ENCODE assay signal across 24 cellular contexts in genomic region chr12:3935078-3935477, GRCh38.
DNase-seq lines count a peak whose midpoint lies in the region; ATAC-seq, FAIRE-seq and TF ChIP-seq lines count a peak whose summit lies in the region.
"Had no signal": no experiment of that assay in that cellular context is flagged by ENCODE, and none has a peak within 500 bp of the region (broad histone marks: within the 10 kb centered on the region; RNA-seq: fewer than 3 reads in every experiment).

No MANE protein-coding gene starts in this region.

- 12% methylated on average over 5 of the region's 5 CpGs for WGBS in GM12878 (ENCODE audit: insufficient coverage, insufficient replicate concordance, low lambda C conversion rate, missing lambda C conversion rate)
- WGBS in suprapubic skin, result 73% methylated on average over 5 of the region's 5 CpGs

- no peak for TF ChIP-seq CTCF in GM12878 (IDR thresholded peaks at IDR 0.05 in 2 of 3, conservative IDR thresholded peaks at IDR 0.05 in 1 of 3; ENCODE audit: control insufficient read depth in 2 of 3, extremely low read depth in 1 of 3, insufficient read depth in 1 of 3, low read depth in 3 of 3, low read length in 3 of 3)
- TF ChIP-seq CTCF in suprapubic skin (IDR thresholded peaks at IDR 0.05), result no peak

- peaks cover 40% of the 10 kb centered on the region for H3K4me1 Mint-ChIP-seq in stimulated activated naive CD8-positive, alpha-beta T cell treated with anti-CD3 and anti-CD28 coated beads, Interleukin-15, Interleukin-2, amounts not matched to agents 100 ng/mL and 50 ng/mL, for 24 hours (ENCODE audit: low read depth)
- H3K4me1 Mint-ChIP-seq in T-helper 1 cell treated with Interleukin-12 subunit alpha and Interleukin-12 subunit beta and Interleukin-4 antibody, amounts not matched to agents 30 μg/mL and 1 μg/mL, for 36 hours (ENCODE audit: low read depth), result peaks cover 33% of the 10 kb centered on the region

- H3K9ac ChIP-seq in GM12878 (ENCODE audit: control insufficient read depth, insufficient read depth, low read length), result no peak overlapping the region
- H3K9ac ChIP-seq: neural progenitor cell had no signal

- SMC1A ChIA-PET in GM12878 (lab: Charles Lee; ENCODE audit: uncharacterized antibody, unreplicated experiment), result no interaction called here

- H3K9me3 ChIP-seq in GM12878 (replicated peaks; ENCODE audit: control insufficient read depth, insufficient read depth, low read length), result no peaks in the 10 kb centered on the region
- H3K9me3 ChIP-seq in suprapubic skin, result no peaks in the 10 kb centered on the region
- H3K9me3 ChIP-seq: colonic mucosa, gastroesophageal sphincter had no signal

- H3K27ac ChIP-seq in GM12878 (ENCODE audit: control insufficient read depth, insufficient read depth) (no peak overlapping the region), suprapubic skin (no peak overlapping the region)
- H3K27ac ChIP-seq: colonic mucosa, gastroesophageal sphincter, neural progenitor cell had no signal

- intact Hi-C loops in GM12878 (cut with micrococcal nuclease; ENCODE audit: unreplicated experiment), result no loop called here

- H2AFZ ChIP-seq in GM12878 (ENCODE audit: control insufficient read depth, low read depth, low read length), result no peak overlapping the region
- H2AFZ ChIP-seq: neural progenitor cell had no signal

- H3K4me1 ChIP-seq in GM12878 (ENCODE audit: control insufficient read depth, insufficient read depth, low read length) (no peaks in the 10 kb centered on the region), suprapubic skin (peaks cover 4% of the 10 kb centered on the region)
- H3K4me1 ChIP-seq: colonic mucosa, gastroesophageal sphincter had no signal

- FAIRE-seq in GM12878 (lab: Jason Lieb, UNC) (no peak), HTR-8/SVneo (lab: Jason Lieb, UNC) (no peak)
- FAIRE-seq: GM12891, GM19239, urothelium cell line had no signal

- POLR2A ChIA-PET in GM12878 (lab: Charles Lee), result no interaction called here

- BruUV-seq in GM12878 (replicated peaks; lab: Mats Ljungman, UMichigan), result no TSS peak

- H3K4me3 ChIP-seq in GM12878 (no peak overlapping the region), suprapubic skin (no peak overlapping the region)
- H3K4me3 ChIP-seq: colonic mucosa, gastroesophageal sphincter, neural progenitor cell had no signal

- H3K4me2 ChIP-seq in GM12878 (ENCODE audit: control insufficient read depth, insufficient read depth), result no peak overlapping the region
- H3K4me2 ChIP-seq: neural progenitor cell had no signal

- TF ChIP-seq POLR2A in GM12878 (IDR thresholded peaks at IDR 0.05; ENCODE audit: low read depth, low read length), result no peak
- TF ChIP-seq POLR2A in suprapubic skin (IDR thresholded peaks at IDR 0.05), result no peak

- H3K27me3 ChIP-seq in GM12878 (replicated peaks in 1 of 2; ENCODE audit: control insufficient read depth in 2 of 2, insufficient read depth in 2 of 2, low read length in 1 of 2), result peaks cover 5 to 6% of the 10 kb centered on the region in 2 experiments; a peak in 3 of 4 replicates
- peaks cover 25% of the 10 kb centered on the region for H3K27me3 ChIP-seq in suprapubic skin
- H3K27me3 ChIP-seq: colonic mucosa, neural progenitor cell had no signal

- H3K27ac Mint-ChIP-seq in stimulated activated naive CD8-positive, alpha-beta T cell treated with anti-CD3 and anti-CD28 coated beads, Interleukin-15, Interleukin-2, amounts not matched to agents 100 ng/mL and 50 ng/mL, for 24 hours, result no peak overlapping the region
- H3K27ac Mint-ChIP-seq in T-helper 1 cell treated with Interleukin-12 subunit alpha and Interleukin-12 subunit beta and Interleukin-4 antibody, amounts not matched to agents 30 μg/mL and 1 μg/mL, for 36 hours, result peak overlapping the region; percentile 49
- H3K27ac Mint-ChIP-seq: neural progenitor cell, progenitor cell of endocrine pancreas had no signal

- no peak for DNase-seq in stimulated activated naive CD8-positive, alpha-beta T cell treated with anti-CD3 and anti-CD28 coated beads, Interleukin-15, Interleukin-2, amounts not matched to agents 100 U/mL and 50 U/mL, for 24 hours
- DNase-seq in GM12878 (ENCODE audit: low read depth, low spot score) (no peak), suprapubic skin (ENCODE audit: low spot score in 2 of 2) (no peak), NCI-H2227 (lab: John Stamatoyannopoulos, UW; ENCODE audit: unreplicated experiment) (no peak), HTR-8/SVneo (ENCODE audit: insufficient read length, low spot score) (no peak)
- DNase-seq: activated CD4-positive, alpha-beta T cell treated with anti-CD3 and anti-CD28 coated beads for 1 hour; colonic mucosa; islet precursor cell; Kasumi-1; midbrain; NCI-H1048; NCI-H187 treated with DMSO at 0.1 percent for 48 hours; NCI-H69; PC-3; SHP77; SW 1271 had no signal

- no peaks in the 10 kb centered on the region for H3K79me2 ChIP-seq in GM12878 (ENCODE audit: control insufficient read depth, insufficient read depth, low read length)

- H3K36me3 Mint-ChIP-seq in stimulated activated naive CD8-positive, alpha-beta T cell treated with anti-CD3 and anti-CD28 coated beads, Interleukin-15, Interleukin-2, amounts not matched to agents 100 ng/mL and 50 ng/mL, for 24 hours (ENCODE audit: low read depth), result no peaks in the 10 kb centered on the region
- H3K36me3 Mint-ChIP-seq in T-helper 1 cell treated with Interleukin-12 subunit alpha and Interleukin-12 subunit beta and Interleukin-4 antibody, amounts not matched to agents 30 μg/mL and 1 μg/mL, for 36 hours (ENCODE audit: low read depth), result no peaks in the 10 kb centered on the region
- H3K36me3 Mint-ChIP-seq: neural progenitor cell had no signal

- TF ChIP-seq EP300 in GM12878 (IDR thresholded peaks at IDR 0.05; ENCODE audit: borderline replicate concordance in 1 of 2, control insufficient read depth in 1 of 2, low read depth in 2 of 2, low read length in 2 of 2), result no peak
- no peak for TF ChIP-seq EP300 in suprapubic skin (IDR thresholded peaks at IDR 0.05)

- no peaks in the 10 kb centered on the region for H4K20me1 ChIP-seq in GM12878 (ENCODE audit: control insufficient read depth, insufficient read depth)

- H3K36me3 ChIP-seq in GM12878 (ENCODE audit: control insufficient read depth in 2 of 2, insufficient read depth in 2 of 2, low read length in 1 of 2) (no peaks in the 10 kb centered on the region), suprapubic skin (no peaks in the 10 kb centered on the region)
- H3K36me3 ChIP-seq: colonic mucosa, gastroesophageal sphincter, neural progenitor cell had no signal

- CTCF ChIA-PET in GM12878 (lab: Yijun Ruan, JAX), result interaction anchor here (1.2 kb wide), 1 partner anchor 635 kb away, joined by 3 read pairs; no protein-coding TSS in a partner anchor

- H3K27me3 Mint-ChIP-seq in stimulated activated naive CD8-positive, alpha-beta T cell treated with anti-CD3 and anti-CD28 coated beads, Interleukin-15, Interleukin-2, amounts not matched to agents 100 ng/mL and 50 ng/mL, for 24 hours, result peaks cover 6% of the 10 kb centered on the region
- H3K27me3 Mint-ChIP-seq in T-helper 1 cell treated with Interleukin-12 subunit alpha and Interleukin-12 subunit beta and Interleukin-4 antibody, amounts not matched to agents 30 μg/mL and 1 μg/mL, for 36 hours (ENCODE audit: low read depth), result peaks cover 6% of the 10 kb centered on the region

- no peak for ATAC-seq in stimulated activated naive CD8-positive, alpha-beta T cell treated with anti-CD3 and anti-CD28 coated beads, Interleukin-15, Interleukin-2, amounts not matched to agents 100 U/mL and 50 U/mL, for 24 hours
- no peak for ATAC-seq in GM12878
- ATAC-seq: gastroesophageal sphincter, PC-3 had no signal

- H3K4me3 Mint-ChIP-seq in stimulated activated naive CD8-positive, alpha-beta T cell treated with anti-CD3 and anti-CD28 coated beads, Interleukin-15, Interleukin-2, amounts not matched to agents 100 ng/mL and 50 ng/mL, for 24 hours, result peak overlapping the region; percentile 4
- peak overlapping the region; percentile 50 for H3K4me3 Mint-ChIP-seq in T-helper 1 cell treated with Interleukin-12 subunit alpha and Interleukin-12 subunit beta and Interleukin-4 antibody, amounts not matched to agents 30 μg/mL and 1 μg/mL, for 36 hours
- H3K4me3 Mint-ChIP-seq: neural progenitor cell had no signal

- no peak for TF ChIP-seq RAD21 in GM12878 (IDR thresholded peaks at IDR 0.05; ENCODE audit: insufficient read depth, low read depth, low read length)

- H3K9me3 Mint-ChIP-seq in stimulated activated naive CD8-positive, alpha-beta T cell treated with anti-CD3 and anti-CD28 coated beads, Interleukin-15, Interleukin-2, amounts not matched to agents 100 ng/mL and 50 ng/mL, for 24 hours, result no peaks in the 10 kb centered on the region
- no peaks in the 10 kb centered on the region for H3K9me3 Mint-ChIP-seq in T-helper 1 cell treated with Interleukin-12 subunit alpha and Interleukin-12 subunit beta and Interleukin-4 antibody, amounts not matched to agents 30 μg/mL and 1 μg/mL, for 36 hours

- in situ Hi-C loops in GM12878 (cut with MboI), result no loop called here

- RAD21 ChIA-PET in GM12878 (lab: Charles Lee; ENCODE audit: unreplicated experiment), result no interaction called here

TF ChIP-seq in GM12878, 131 proteins besides CTCF, POLR2A, EP300 and RAD21:
- TF ChIP-seq USF1 (IDR thresholded peaks at IDR 0.05; ENCODE audit: borderline replicate concordance, extremely low read length, insufficient read depth, low read depth, low read length) (no peak), YY1 (IDR thresholded peaks at IDR 0.05; ENCODE audit: low read depth, low read length) (no peak), RUNX3 (IDR thresholded peaks at IDR 0.05; ENCODE audit: low read length) (peak; percentile 38)
